8 cellular contexts compared by ENCODE assay signal in the genomic region with DNA sequence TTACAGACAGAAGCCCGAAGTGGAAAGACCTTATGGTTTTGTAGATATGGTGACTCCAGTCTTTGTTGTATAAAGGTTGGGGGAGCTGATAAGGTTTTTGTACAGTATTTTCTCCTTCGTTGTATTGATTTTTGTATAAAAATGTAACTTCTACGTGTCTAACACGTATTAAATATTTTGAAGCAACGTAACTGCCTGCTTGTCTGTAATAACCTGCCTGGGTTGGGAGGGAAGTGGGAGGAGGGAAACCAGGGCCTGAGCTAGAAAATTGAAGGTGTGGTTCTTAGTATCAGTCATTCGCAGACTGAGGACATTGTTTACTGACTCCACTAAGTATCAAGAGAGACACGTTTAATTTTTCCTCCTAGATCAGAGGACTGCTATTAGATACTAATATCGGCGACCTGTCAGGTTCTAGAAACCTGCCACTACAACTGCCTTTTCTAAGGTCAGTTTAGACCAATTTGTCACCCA. TPM values are rescaled to one million over a fixed set of nuclear protein-coding genes. Genes with fewer than 3 reads are reported as not detected.
DNase-seq lines count a peak whose midpoint lies in the region; ATAC-seq, FAIRE-seq and TF ChIP-seq lines count a peak whose summit lies in the region.

No MANE protein-coding gene starts in this region.

- peak; percentile 40 for FAIRE-seq in GM19239 (lab: Jason Lieb, UNC)

- TF ChIP-seq CTCF in Peyer's patch (IDR thresholded peaks at IDR 0.05): no peak

- H3K4me1 ChIP-seq in Peyer's patch (peaks cover 0 to 30% (median 12%) of the 10 kb centered on the region in 4 donors), muscle layer of duodenum (ENCODE audit: control insufficient read depth in 1 of 2, insufficient read depth in 2 of 2, low read length in 2 of 2) (peaks cover 8 to 22% of the 10 kb centered on the region in 2 donors)

- H3K27me3 ChIP-seq in Peyer's patch (no peaks in the 10 kb centered on the region), muscle layer of duodenum (ENCODE audit: low read depth, low read length) (no peaks in the 10 kb centered on the region)

- no peaks in the 10 kb centered on the region for H3K9me3 ChIP-seq in Peyer's patch
- no peaks in the 10 kb centered on the region for H3K9me3 ChIP-seq in muscle layer of duodenum (ENCODE audit: control insufficient read depth in 1 of 2, low read length in 2 of 2)

- H3K4me3 ChIP-seq in Peyer's patch (peak overlapping the region; percentile 80 to 95 (median 88)), muscle layer of duodenum (ENCODE audit: low read depth in 1 of 2, low read length in 2 of 2) (peak overlapping the region; percentile 81 to 87)

- H3K36me3 ChIP-seq in Peyer's patch: no peaks in the 10 kb centered on the region
- no peaks in the 10 kb centered on the region for H3K36me3 ChIP-seq in muscle layer of duodenum (ENCODE audit: control insufficient read depth in 1 of 2, insufficient read depth in 2 of 2, low read length in 2 of 2)

- H3K27ac ChIP-seq in Peyer's patch (peak overlapping the region; percentile 92 to 99 (median 96)), caudate nucleus (ENCODE audit: low read depth, low read length) (peak overlapping the region; percentile 67), muscle layer of duodenum (ENCODE audit: low read length) (peak overlapping the region; percentile 92)

- no peak for DNase-seq in GM19239 (ENCODE audit: insufficient read length, low spot score)
- DNase-seq in Peyer's patch: peak in 2 of 3 donors; percentile 34 to 62
- no peak for DNase-seq in caudate nucleus (lab: John Stamatoyannopoulos, UW)
- DNase-seq in ecto neural progenitor cell (ENCODE audit: low spot score): no peak
- no peak for DNase-seq in NCI-H1436 (lab: John Stamatoyannopoulos, UW)

- peak in 1 of 2 donors; percentile 16 for TF ChIP-seq POLR2A in Peyer's patch (IDR thresholded peaks at IDR 0.05)

- ATAC-seq in HG03135 (IDR thresholded peaks at IDR 0.05; ENCODE audit: unreplicated experiment) (no peak), GM21786 (IDR thresholded peaks at IDR 0.05; ENCODE audit: unreplicated experiment) (no peak)

RNA-seq across cellular contexts. Expression of a gene that starts 2.2 kb away (rescaled TPM):
- 10 to 100 TPM in 1 of 4 donors, 1 to 10 TPM in 3; 6.3 to 10.7 (median 8.2) TPM for total RNA-seq in Peyer's patch

RNA-seq across cellular contexts. Expression of a gene that starts 56.9 kb away (rescaled TPM):
- total RNA-seq in Peyer's patch: 1 to 10 TPM; 4.0 to 9.7 (median 6.0) TPM

Comparison
In these comparisons a context has a peak if more than half of its experiments do, and no peak if none do; other contexts are left out.
1. DNase-seq: peak in Peyer's patch (2 of 3); none in GM19239 (single experiment), caudate nucleus (0 of 61), ecto neural progenitor cell (single experiment) and NCI-H1436 (single experiment).
2. Peak in every context shown above with its lines, with median percentiles within 50 percentile points of each other: H3K27ac ChIP-seq.